ENCODE assay signal across 18 cellular contexts in the genomic region with DNA sequence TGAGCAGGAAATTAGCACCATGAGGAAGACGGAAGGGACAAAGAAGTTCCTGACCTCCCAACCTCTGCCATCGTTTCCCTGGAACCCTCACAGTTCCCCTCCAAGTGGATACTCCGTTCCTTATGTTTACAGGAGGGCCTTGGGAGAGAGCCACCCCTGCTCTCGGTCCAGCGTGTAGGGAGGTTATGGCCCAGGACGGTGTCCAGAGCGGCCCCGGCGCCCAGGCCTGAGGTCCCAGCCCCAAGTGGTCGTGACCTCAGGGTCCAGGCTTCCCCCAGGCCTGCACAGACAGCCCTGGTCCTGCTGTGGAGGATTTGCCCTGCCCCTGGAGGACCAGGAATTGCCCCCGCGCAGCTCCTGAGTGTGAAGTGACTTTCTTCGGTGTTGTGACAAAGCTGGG.
A peak's percentile ranks its signal among the peaks of the same experiment; 100 is the strongest.
DNase-seq lines count a peak whose midpoint lies in the region; ATAC-seq and TF ChIP-seq lines count a peak whose summit lies in the region.
"Had no signal": no experiment of that assay in that cellular context is flagged by ENCODE, and none has a peak within 500 bp of the region (broad histone marks: within the 10 kb centered on the region; RNA-seq: fewer than 3 reads in every experiment).

No MANE protein-coding gene starts in this region.

- intact Hi-C loops in CD4-positive, alpha-beta memory T cell (cut with micrococcal nuclease): no loop called here
- intact Hi-C loops in sigmoid colon (cut with DNase I): no loop called here

- CTCF ChIA-PET in CD4-positive, alpha-beta memory T cell (lab: Charles Lee; ENCODE audit: partially characterized antibody): interaction anchor here (1.3 to 13.6 kb wide), 3 partner anchors 8 to 64 kb away, joined by 3 to 135 read pairs (median 97); no protein-coding TSS in a partner anchor

- TF ChIP-seq CTCF in VCaP (conservative IDR thresholded peaks at IDR 0.05) (no peak), sigmoid colon (IDR thresholded peaks at IDR 0.05) (no peak)

- H3K9me3 Mint-ChIP-seq in CD4-positive, alpha-beta memory T cell: no peaks in the 10 kb centered on the region
- H3K9me3 Mint-ChIP-seq in memory B cell: no peaks in the 10 kb centered on the region
- H3K9me3 Mint-ChIP-seq: activated naive CD8-positive, alpha-beta T cell treated with anti-CD3 and anti-CD28 coated beads for 36 hours had no signal

- H3K27ac ChIP-seq in CD4-positive, alpha-beta memory T cell (ENCODE audit: low read depth, low read length): no peak overlapping the region
- H3K27ac ChIP-seq in VCaP (peak overlapping the region; percentile 100), sigmoid colon (peak overlapping the region; percentile 79 to 92 (median 84))
- H3K27ac ChIP-seq: foreskin keratinocyte, GM23248 had no signal

- no peak overlapping the region for H3K4me3 ChIP-seq in CD4-positive, alpha-beta memory T cell (ENCODE audit: low read length in 2 of 2)
- H3K4me3 ChIP-seq in sigmoid colon: no peak overlapping the region
- H3K4me3 ChIP-seq: GM23248 had no signal

- no peak for TF ChIP-seq POLR2A in sigmoid colon (IDR thresholded peaks at IDR 0.05)

- H3K36me3 Mint-ChIP-seq in CD4-positive, alpha-beta memory T cell: peaks cover 15 to 47% of the 10 kb centered on the region in 2 donors
- H3K36me3 Mint-ChIP-seq in memory B cell: peaks cover 15% of the 10 kb centered on the region

- peaks cover 36 to 76% (median 59%) of the 10 kb centered on the region in 4 donors for H3K4me1 Mint-ChIP-seq in CD4-positive, alpha-beta memory T cell
- H3K4me1 Mint-ChIP-seq in memory B cell: peaks cover 18% of the 10 kb centered on the region

- peak overlapping the region in 5 of 7 donors; percentile 31 to 84 (median 66) for H3K27ac Mint-ChIP-seq in CD4-positive, alpha-beta memory T cell
- H3K27ac Mint-ChIP-seq in memory B cell: peak overlapping the region; percentile 45
- H3K27ac Mint-ChIP-seq: activated CD8-positive, alpha-beta memory T cell treated with anti-CD3 and anti-CD28 coated beads, Interleukin-2, amount 10 ng/mL, durations not matched to agents 7 days and 5 days; activated naive CD8-positive, alpha-beta T cell treated with anti-CD3 and anti-CD28 coated beads for 36 hours had no signal

- TF ChIP-seq EP300 in sigmoid colon (IDR thresholded peaks at IDR 0.05): no peak

- no peaks in the 10 kb centered on the region for H3K9me3 ChIP-seq in CD4-positive, alpha-beta memory T cell (ENCODE audit: control insufficient read depth in 1 of 2, low read length in 2 of 2)
- H3K9me3 ChIP-seq in sigmoid colon: no peaks in the 10 kb centered on the region

- peaks cover 15% of the 10 kb centered on the region for H3K36me3 ChIP-seq in CD4-positive, alpha-beta memory T cell (ENCODE audit: insufficient read depth, low read length)
- H3K36me3 ChIP-seq in sigmoid colon: no peaks in the 10 kb centered on the region

- H3K4me1 ChIP-seq in CD4-positive, alpha-beta memory T cell (ENCODE audit: insufficient read depth, low read length): peaks cover 24% of the 10 kb centered on the region
- peaks cover 0 to 100% (median 95%) of the 10 kb centered on the region in 4 donors for H3K4me1 ChIP-seq in sigmoid colon
- H3K4me1 ChIP-seq: foreskin keratinocyte had no signal

- H3K27me3 ChIP-seq in CD4-positive, alpha-beta memory T cell (ENCODE audit: insufficient read depth, low read length): no peaks in the 10 kb centered on the region
- no peaks in the 10 kb centered on the region for H3K27me3 ChIP-seq in sigmoid colon
- H3K27me3 ChIP-seq: foreskin keratinocyte had no signal

- no peak overlapping the region for H3K4me3 Mint-ChIP-seq in CD4-positive, alpha-beta memory T cell
- no peak overlapping the region for H3K4me3 Mint-ChIP-seq in memory B cell
- H3K4me3 Mint-ChIP-seq: activated CD8-positive, alpha-beta memory T cell treated with anti-CD3 and anti-CD28 coated beads, Interleukin-2, amount 10 ng/mL, durations not matched to agents 7 days and 5 days; activated naive CD8-positive, alpha-beta T cell treated with anti-CD3 and anti-CD28 coated beads for 36 hours had no signal

- WGBS in sigmoid colon, 2 donors: 89 to 92% methylated on average over 13 of the region's 13 CpGs

- DNase-seq in CD4-positive, alpha-beta memory T cell: no peak
- DNase-seq in memory B cell (ENCODE audit: low spot score in 2 of 2) (no peak), sigmoid colon (peak; percentile 64), midbrain (lab: John Stamatoyannopoulos, UW) (no peak), cortex of kidney (lab: John Stamatoyannopoulos, UW) (no peak)
- DNase-seq: activated naive CD8-positive, alpha-beta T cell treated with anti-CD3 and anti-CD28 coated beads for 36 hours; central memory CD4-positive, alpha-beta T cell; DMS153; foreskin keratinocyte; GM23248; MM.1S; NCI-H2029 treated with DMSO at 0.1 percent for 48 hours; NCI-H526; stimulated activated CD4-positive, alpha-beta T cell treated with anti-CD3 and anti-CD28 coated beads, Interleukin-2, amount 100 ng/mL, for 24 hours had no signal

- POLR2A ChIA-PET in CD4-positive, alpha-beta memory T cell (lab: Charles Lee; ENCODE audit: partially characterized antibody): interaction anchor here (1.0 to 1.5 kb wide), 2 partner anchors 44 to 64 kb away, joined by 3 to 4 read pairs; no protein-coding TSS in a partner anchor

- no peak for ATAC-seq in memory B cell (ENCODE audit: low read depth)
- ATAC-seq in HG03565 (IDR thresholded peaks at IDR 0.05; ENCODE audit: unreplicated experiment): no peak
- no peak for ATAC-seq in GM18861 (IDR thresholded peaks at IDR 0.05; ENCODE audit: unreplicated experiment)
- ATAC-seq: activated CD8-positive, alpha-beta memory T cell treated with anti-CD3 and anti-CD28 coated beads, Interleukin-2, amount 10 ng/mL, durations not matched to agents 7 days and 5 days; foreskin keratinocyte had no signal

- no peaks in the 10 kb centered on the region for H3K27me3 Mint-ChIP-seq in CD4-positive, alpha-beta memory T cell
- no peaks in the 10 kb centered on the region for H3K27me3 Mint-ChIP-seq in memory B cell
- H3K27me3 Mint-ChIP-seq: activated CD8-positive, alpha-beta memory T cell treated with anti-CD3 and anti-CD28 coated beads, Interleukin-2, amount 10 ng/mL, durations not matched to agents 7 days and 5 days; activated naive CD8-positive, alpha-beta T cell treated with anti-CD3 and anti-CD28 coated beads for 36 hours had no signal
